ENCODE assay signal across 34 cellular contexts in genomic region chr3:171784937-171785336, GRCh38. TPM values are rescaled to one million over a fixed set of nuclear protein-coding genes. Genes with fewer than 3 reads are reported as not detected.
"Had no signal": no experiment of that assay in that cellular context is flagged by ENCODE, and none has a peak within 500 bp of the region (broad histone marks: within the 10 kb centered on the region; RNA-seq: fewer than 3 reads in every experiment).

No MANE protein-coding gene starts in this region.

- H3K27ac ChIP-seq: brain microvascular endothelial cell, coronary artery, heart right ventricle, left ventricle myocardium inferior, pancreas, prostate gland, skin epidermis, upper lobe of left lung, vagina, VCaP had no signal

- ATAC-seq: heart right ventricle; pancreas; sciatic nerve; stimulated activated effector memory CD8-positive, alpha-beta T cell treated with anti-CD3 and anti-CD28 coated beads, Interleukin-12 subunit alpha, Interleukin-12 subunit beta, amount 100 ng/mL, for 72 hours had no signal

- DNase-seq: activated CD4-positive, alpha-beta T cell treated with anti-CD3 and anti-CD28 coated beads for 4 hours; activated CD4-positive, alpha-beta T cell treated with anti-CD3 and anti-CD28 coated beads, Interleukin-2, amount 50 U/mL, for 4 hours; activated effector memory CD4-positive, alpha-beta T cell treated with Interleukin-2 at 50 U/mL for 16 hours; activated naive CD4-positive, alpha-beta T cell treated with anti-CD3 and anti-CD28 coated beads for 36 hours; activated naive CD8-positive, alpha-beta T cell treated with anti-CD3 and anti-CD28 coated beads, Interleukin-2, amount 10 ng/mL, durations not matched to agents 7 days and 5 days; activated T-cell treated with anti-CD3 and anti-CD28 coated beads for 4 hours; brain microvascular endothelial cell; heart right ventricle; left ventricle myocardium inferior; mesendoderm; pancreas; retina; stimulated activated CD4-positive, alpha-beta T cell treated with anti-CD3 and anti-CD28 coated beads, Interleukin-12 subunit alpha, Interleukin-12 subunit beta, amount 100 ng/mL, for 4 hours; stimulated activated CD4-positive, alpha-beta T cell treated with anti-CD3 and anti-CD28 coated beads, Interleukin-4, amount 100 ng/mL, for 1 hour; thyroid gland; upper lobe of left lung had no signal

- H3K36me3 ChIP-seq: brain microvascular endothelial cell, left ventricle myocardium inferior, pancreas, prostate gland, thyroid gland, upper lobe of left lung, vagina had no signal

- FAIRE-seq: astrocyte, endothelial cell of umbilical vein, islet of Langerhans, pancreas had no signal

- H3K4me1 ChIP-seq: pancreas had no signal

- H3K27me3 ChIP-seq: brain microvascular endothelial cell, heart right ventricle, pancreas, thyroid gland, upper lobe of left lung, vagina had no signal

- H3K4me3 ChIP-seq: coronary artery, heart right ventricle, left ventricle myocardium inferior, lung, pancreas, prostate gland, skin epidermis, thyroid gland, upper lobe of left lung, vagina had no signal

- H3K9me3 ChIP-seq: left ventricle myocardium inferior, pancreas, prostate gland, thyroid gland, upper lobe of left lung, vagina had no signal

RNA-seq across cellular contexts. Expression of gene TMEM212, which starts 58.2 kb away (rescaled TPM):
- total RNA-seq: activated naive CD4-positive, alpha-beta T cell treated with anti-CD3 and anti-CD28 coated beads for 36 hours; activated naive CD8-positive, alpha-beta T cell treated with anti-CD3 and anti-CD28 coated beads, Interleukin-2, amount 10 ng/mL, durations not matched to agents 7 days and 5 days; astrocyte; cardiac septum; cerebellum; endothelial cell of umbilical vein; glomerular endothelial cell; heart right ventricle; left ventricle myocardium inferior; mucosa of gallbladder; pancreas; prostate gland; sciatic nerve; T-helper 2 cell treated with Interferon-gamma antibody and Interleukin-4, amounts not matched to agents 100 ng/mL and 5 ng/mL, for 36 hours; thyroid gland; vagina had no signal
- polyA plus RNA-seq: endothelial cell of umbilical vein, esophagus, heart right ventricle, neural cell, pancreas had no signal
